In the genomic region with DNA sequence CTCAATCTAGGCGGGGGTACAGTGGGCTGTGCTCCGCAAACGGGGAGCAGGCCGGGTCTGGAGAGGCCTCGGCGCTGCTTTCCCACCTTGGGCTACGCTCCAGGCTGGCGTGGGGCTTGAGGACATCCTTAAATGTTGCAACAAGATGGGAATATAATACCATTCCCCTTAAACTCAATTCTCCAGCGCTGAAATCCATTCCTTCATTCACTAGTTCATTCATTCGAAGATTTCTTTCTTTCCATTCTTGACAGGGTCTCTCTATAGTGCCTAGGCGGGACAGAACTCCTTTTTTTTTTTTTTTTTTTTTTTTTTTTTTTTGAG, we compare ENCODE assay signal across 8 cellular contexts. TPM values are rescaled to one million over a fixed set of nuclear protein-coding genes. Genes with fewer than 3 reads are reported as not detected.
DNase-seq lines count a peak whose midpoint lies in the region; ATAC-seq, FAIRE-seq and TF ChIP-seq lines count a peak whose summit lies in the region.

No MANE protein-coding gene starts in this region.

- no peaks in the 10 kb centered on the region for H3K9me3 ChIP-seq in skeletal muscle satellite cell (replicated peaks; ENCODE audit: low read length)

- TF ChIP-seq CTCF in WI38 (IDR thresholded peaks at IDR 0.05; ENCODE audit: low read depth, low read length) (no peak), foreskin keratinocyte (conservative IDR thresholded peaks at IDR 0.05) (no peak)

- DNase-seq in H7, result no peak
- no peak for DNase-seq in foreskin keratinocyte
- DNase-seq in glomerular visceral epithelial cell (ENCODE audit: extremely low spot score), result no peak
- no peak for DNase-seq in NCI-H1092 treated with DMSO at 0.1 percent for 48 hours (lab: John Stamatoyannopoulos, UW)
- no peak for DNase-seq in urothelium cell line (ENCODE audit: low spot score)

- H3K4me2 ChIP-seq in skeletal muscle satellite cell (ENCODE audit: low read length), result peak overlapping the region; percentile 85

- FAIRE-seq in urothelium cell line (lab: Jason Lieb, UNC), result no peak

- H3K27ac ChIP-seq in foreskin keratinocyte, result peak overlapping the region; percentile 79

- no peaks in the 10 kb centered on the region for H3K27me3 ChIP-seq in H7 (ENCODE audit: control insufficient read depth, insufficient read depth, low read length)
- no peaks in the 10 kb centered on the region for H3K27me3 ChIP-seq in foreskin keratinocyte
- peaks cover 14% of the 10 kb centered on the region for H3K27me3 ChIP-seq in skeletal muscle satellite cell (ENCODE audit: control insufficient read depth, insufficient read depth, low read length)

- H3K4me1 ChIP-seq in foreskin keratinocyte, result no peaks in the 10 kb centered on the region
- H3K4me1 ChIP-seq in skeletal muscle satellite cell (ENCODE audit: control insufficient read depth, insufficient read depth, low read length), result peaks cover 15% of the 10 kb centered on the region

- ATAC-seq in foreskin keratinocyte (no peak), GM18861 (IDR thresholded peaks at IDR 0.05; ENCODE audit: unreplicated experiment) (no peak)

- H3K36me3 ChIP-seq in H7 (replicated peaks; ENCODE audit: control insufficient read depth, insufficient read depth, low read length) (peaks cover 2% of the 10 kb centered on the region; the same call in 1 of the 2 replicates), skeletal muscle satellite cell (ENCODE audit: insufficient read depth, low read length) (peaks cover 4% of the 10 kb centered on the region)

- H3K4me3 ChIP-seq in H7 (ENCODE audit: insufficient read depth, low read depth, low read length) (peak overlapping the region; percentile 97), WI38 (ENCODE audit: low read depth, low read length) (peak overlapping the region; percentile 95), skeletal muscle satellite cell (ENCODE audit: low read length) (peak overlapping the region; percentile 88)

- H3K9ac ChIP-seq in skeletal muscle satellite cell (ENCODE audit: low read depth, low read length), result peak overlapping the region; percentile 88

RNA-seq across cellular contexts. Expression of a gene that starts 0.3 kb away (rescaled TPM):
- 119 and 193 TPM in 2 replicates for total RNA-seq in H7 (2014; rRNA removed; shearing (Covaris generic))
- total RNA-seq in foreskin keratinocyte, result 37.4 and 45.2 TPM in 2 replicates
- polyA plus RNA-seq in foreskin keratinocyte, result 84.4 and 94.5 TPM in 2 replicates
- 31.5 and 74.5 TPM in 2 replicates for total RNA-seq in skeletal muscle satellite cell (2012; rRNA removed)

RNA-seq across cellular contexts. Expression of a gene that starts 4.9 kb away (rescaled TPM):
- 73.7 and 79.2 TPM in 2 replicates for total RNA-seq in H7 (2014; rRNA removed; shearing (Covaris generic))
- total RNA-seq in foreskin keratinocyte, result 63.0 and 65.0 TPM in 2 replicates
- polyA plus RNA-seq in foreskin keratinocyte, result 78.9 and 81.8 TPM in 2 replicates
- 26.6 and 39.5 TPM in 2 replicates for total RNA-seq in skeletal muscle satellite cell (2012; rRNA removed)

RNA-seq across cellular contexts. Expression of a gene that starts 12.9 kb away (rescaled TPM):
- 4.9 and 6.4 TPM in 2 replicates for total RNA-seq in H7 (2014; rRNA removed; shearing (Covaris generic))
- total RNA-seq in foreskin keratinocyte, result 27.3 and 48.2 TPM in 2 replicates
- polyA plus RNA-seq in foreskin keratinocyte, result 25.7 and 41.9 TPM in 2 replicates
- 0.22 and 1.3 TPM in 2 replicates for total RNA-seq in skeletal muscle satellite cell (2012; rRNA removed)

RNA-seq across cellular contexts. Expression of a gene that starts 32.5 kb away (rescaled TPM):
- total RNA-seq in H7 (2014; rRNA removed; shearing (Covaris generic)), result 165 and 204 TPM in 2 replicates
- 176 and 184 TPM in 2 replicates for total RNA-seq in foreskin keratinocyte
- polyA plus RNA-seq in foreskin keratinocyte, result 274 and 294 TPM in 2 replicates
- 109 and 185 TPM in 2 replicates for total RNA-seq in skeletal muscle satellite cell (2012; rRNA removed)

RNA-seq across cellular contexts. Expression of a gene that starts 33.1 kb away (rescaled TPM):
- total RNA-seq in H7 (2014; rRNA removed; shearing (Covaris generic)), result 9.9 and 11.1 TPM in 2 replicates
- 2.7 and 4.4 TPM in 2 replicates for total RNA-seq in foreskin keratinocyte
- polyA plus RNA-seq in foreskin keratinocyte, result 3.6 and 3.8 TPM in 2 replicates
- total RNA-seq in skeletal muscle satellite cell (2012; rRNA removed), result 3.0 and 3.5 TPM in 2 replicates
